8 cellular contexts compared by ENCODE assay signal in genomic region chr19:34364462-34364829, GRCh38. TPM values are rescaled to one million over a fixed set of nuclear protein-coding genes. Genes with fewer than 3 reads are reported as not detected.
DNase-seq lines count a peak whose midpoint lies in the region; ATAC-seq and TF ChIP-seq lines count a peak whose summit lies in the region.

No MANE protein-coding gene starts in this region.

- H3K9me3 ChIP-seq in cardiac muscle cell (ENCODE audit: low read depth) (no peaks in the 10 kb centered on the region), body of pancreas (no peaks in the 10 kb centered on the region), mesenchymal stem cell (ENCODE audit: control insufficient read depth, low read length) (no peaks in the 10 kb centered on the region), upper lobe of left lung (no peaks in the 10 kb centered on the region)

- peaks cover 30% of the 10 kb centered on the region for H3K79me1 ChIP-seq in mesenchymal stem cell (replicated peaks; ENCODE audit: low read length, poor library complexity, severe bottlenecking)

- H3K36me3 ChIP-seq in cardiac muscle cell, result peaks cover 29% of the 10 kb centered on the region
- H3K36me3 ChIP-seq in body of pancreas (replicated peaks in 1 of 2; ENCODE audit: insufficient read depth in 1 of 2, low read depth in 2 of 2), result peaks cover 0 to 4% of the 10 kb centered on the region in 2 donors
- peaks cover 24 to 31% of the 10 kb centered on the region in 2 experiments for H3K36me3 ChIP-seq in mesenchymal stem cell (ENCODE audit: control insufficient read depth in 1 of 2, insufficient read depth in 2 of 2, low read depth in 1 of 2, low read length in 2 of 2)
- H3K36me3 ChIP-seq in upper lobe of left lung, result peaks cover 0 to 24% (median 16%) of the 10 kb centered on the region in 4 donors

- TF ChIP-seq CTCF in cardiac muscle cell (IDR thresholded peaks at IDR 0.05; ENCODE audit: low read depth, low read length) (no peak), body of pancreas (IDR thresholded peaks at IDR 0.05) (no peak), upper lobe of left lung (IDR thresholded peaks at IDR 0.05) (no peak)

- H2BK12ac ChIP-seq in mesenchymal stem cell (ENCODE audit: low read length in 2 of 2), result peak overlapping the region in 1 of 2 experiments; percentile 15

- peak overlapping the region in 1 of 2 experiments; percentile 70 for H3K23ac ChIP-seq in mesenchymal stem cell (ENCODE audit: low read length in 2 of 2)

- intact Hi-C loops in Right ventricle myocardium superior (cut with DNase I), result no loop called here
- intact Hi-C loops in body of pancreas (cut with DNase I), result no loop called here

- H3K27ac ChIP-seq in cardiac muscle cell, result peak overlapping the region; percentile 50
- H3K27ac ChIP-seq in body of pancreas, result peak overlapping the region; percentile 37 to 78 (median 72)
- H3K27ac ChIP-seq in mesenchymal stem cell (ENCODE audit: low read length, poor library complexity, severe bottlenecking), result no peak overlapping the region
- peak overlapping the region in 2 of 4 donors; percentile 80 to 88 for H3K27ac ChIP-seq in upper lobe of left lung

- H3K4me1 ChIP-seq in cardiac muscle cell (ENCODE audit: low read depth) (peaks cover 23% of the 10 kb centered on the region), body of pancreas (peaks cover 28% of the 10 kb centered on the region), mesenchymal stem cell (ENCODE audit: control insufficient read depth, insufficient read depth, low read depth, low read length) (peaks cover 17% of the 10 kb centered on the region), upper lobe of left lung (peaks cover 14 to 39% (median 22%) of the 10 kb centered on the region in 4 donors)

- peak overlapping the region in 1 of 2 experiments; percentile 18 for H3K14ac ChIP-seq in mesenchymal stem cell (ENCODE audit: low read length in 2 of 2)

- 44 to 51% methylated on average over 11 of the region's 11 CpGs for WGBS in body of pancreas, 2 donors
- 92% methylated on average over 10 of the region's 11 CpGs for WGBS in mesenchymal stem cell
- 62 to 74% methylated on average over 11 of the region's 11 CpGs for WGBS in upper lobe of left lung, 2 donors

- DNase-seq in cardiac muscle cell (ENCODE audit: low read depth in 1 of 2, low spot score in 1 of 2) (no peak), Right ventricle myocardium superior (no peak), body of pancreas (no peak), mesenchymal stem cell (no peak), upper lobe of left lung (no peak), left lobe of liver (ENCODE audit: low spot score) (no peak), NCI-H2196 (lab: John Stamatoyannopoulos, UW; ENCODE audit: unreplicated experiment) (no peak), NCI-H2196 treated with DMSO at 0.1 percent for 48 hours (lab: John Stamatoyannopoulos, UW; ENCODE audit: unreplicated experiment) (no peak)

- TF ChIP-seq POLR2A in body of pancreas (IDR thresholded peaks at IDR 0.05) (no peak), upper lobe of left lung (IDR thresholded peaks at IDR 0.05) (no peak)

- H3K27me3 ChIP-seq in cardiac muscle cell, result no peaks in the 10 kb centered on the region
- H3K27me3 ChIP-seq in body of pancreas, result no peaks in the 10 kb centered on the region
- no peaks in the 10 kb centered on the region for H3K27me3 ChIP-seq in mesenchymal stem cell (ENCODE audit: control insufficient read depth in 1 of 2, insufficient read depth in 1 of 2, low read length in 2 of 2)
- no peaks in the 10 kb centered on the region for H3K27me3 ChIP-seq in upper lobe of left lung

- peak overlapping the region; percentile 96 for H3K4me2 ChIP-seq in mesenchymal stem cell (ENCODE audit: low read length, poor library complexity, severe bottlenecking)

- H3K9ac ChIP-seq in mesenchymal stem cell (ENCODE audit: low read length), result peak overlapping the region; percentile 62

- no peak overlapping the region for H2BK15ac ChIP-seq in mesenchymal stem cell (ENCODE audit: low read depth, poor library complexity, severe bottlenecking)

- peak overlapping the region in 1 of 2 experiments; percentile 83 for H3K18ac ChIP-seq in mesenchymal stem cell (ENCODE audit: low read depth in 1 of 2, low read length in 2 of 2)

- no peak overlapping the region for H2BK5ac ChIP-seq in mesenchymal stem cell (ENCODE audit: low read depth, low read length, poor library complexity, severe bottlenecking)

- no peak overlapping the region for H2BK120ac ChIP-seq in mesenchymal stem cell (ENCODE audit: low read depth, low read length)

- no peak overlapping the region for H4K91ac ChIP-seq in mesenchymal stem cell (ENCODE audit: low read length)

- H2AFZ ChIP-seq in mesenchymal stem cell (ENCODE audit: low read depth, low read length), result peak overlapping the region; percentile 80

- H3K4ac ChIP-seq in mesenchymal stem cell (ENCODE audit: low read depth in 1 of 2, low read length in 2 of 2), result no peak overlapping the region

- ATAC-seq in Right ventricle myocardium superior (ENCODE audit: poor library complexity), result no peak
- ATAC-seq in body of pancreas, result no peak
- no peak for ATAC-seq in upper lobe of left lung (ENCODE audit: low FRiP score in 2 of 2)
- no peak for ATAC-seq in left lobe of liver

- H2AK5ac ChIP-seq in mesenchymal stem cell (ENCODE audit: low read length, severe bottlenecking), result no peak overlapping the region

- H3K4me3 ChIP-seq in cardiac muscle cell, result peak overlapping the region; percentile 100
- H3K4me3 ChIP-seq in body of pancreas, result peak overlapping the region in 1 of 2 donors; percentile 29
- H3K4me3 ChIP-seq in mesenchymal stem cell (ENCODE audit: insufficient read depth in 1 of 2, low read depth in 1 of 2, low read length in 2 of 2), result peak overlapping the region; percentile 67 to 78
- H3K4me3 ChIP-seq in upper lobe of left lung, result peak overlapping the region in 3 of 4 donors; percentile 72 to 99 (median 98)

- no peak for TF ChIP-seq EP300 in upper lobe of left lung (IDR thresholded peaks at IDR 0.05)

- peak overlapping the region; percentile 21 for H4K8ac ChIP-seq in mesenchymal stem cell (ENCODE audit: low read length)

RNA-seq across cellular contexts. Expression of gene GPI, which starts 0.6 kb away (rescaled TPM):
- total RNA-seq in cardiac muscle cell (618 and 670 TPM in 2 replicates), Right ventricle myocardium superior (500 TPM), body of pancreas (100 to 1,000 TPM in 1 of 2 donors, 10 to 100 TPM in 1; 66.4 to 118 TPM), upper lobe of left lung (100 to 1,000 TPM in 4 of 6 donors, 10 to 100 TPM in 2; 90.4 to 198 (median 128) TPM), left lobe of liver (194 TPM)
- polyA plus RNA-seq in cardiac muscle cell, result 791 and 862 TPM in 2 replicates
- polyA plus RNA-seq in mesenchymal stem cell (2013, experiment 1 of 2), result 92.4 TPM
- 88.4 TPM for polyA plus RNA-seq in mesenchymal stem cell (2013, experiment 2 of 2)

RNA-seq across cellular contexts. Expression of gene PDCD2L, which starts 39.8 kb away (rescaled TPM):
- total RNA-seq in cardiac muscle cell, result 37.6 and 39.3 TPM in 2 replicates
- 14.9 and 25.5 TPM in 2 replicates for polyA plus RNA-seq in cardiac muscle cell
- 10.4 TPM for total RNA-seq in Right ventricle myocardium superior
- total RNA-seq in body of pancreas, result 10 to 100 TPM; 13.2 to 45.5 TPM
- polyA plus RNA-seq in mesenchymal stem cell (2013, experiment 1 of 2), result 6.0 TPM
- polyA plus RNA-seq in mesenchymal stem cell (2013, experiment 2 of 2), result 5.9 TPM
- total RNA-seq in upper lobe of left lung, result 10 to 100 TPM in 3 of 6 donors, 1 to 10 TPM in 3; 3.2 to 35.6 (median 9.5) TPM
- total RNA-seq in left lobe of liver, result 3.3 TPM
